6 cellular contexts compared by ENCODE assay signal in genomic region chr17:31345191-31345747, GRCh38. TPM values are rescaled to one million over a fixed set of nuclear protein-coding genes. Genes with fewer than 3 reads are reported as not detected.
"Had no signal": no experiment of that assay in that cellular context is flagged by ENCODE, and none has a peak within 500 bp of the region (broad histone marks: within the 10 kb centered on the region; RNA-seq: fewer than 3 reads in every experiment).

No MANE protein-coding gene starts in this region.

RNA-seq across cellular contexts. Expression of gene EVI2A, which starts 23.8 kb away (rescaled TPM):
- total RNA-seq: bronchial epithelial cell, endodermal cell, epithelial cell of proximal tubule had no signal
- polyA plus RNA-seq: foreskin keratinocyte had no signal

RNA-seq across cellular contexts. Expression of gene EVI2B, which starts 31.4 kb away (rescaled TPM):
- total RNA-seq: bronchial epithelial cell, endodermal cell, epithelial cell of proximal tubule had no signal

RNA-seq across cellular contexts. Expression of gene OMG, which starts 48.2 kb away (rescaled TPM):
- total RNA-seq: astrocyte, bronchial epithelial cell, endodermal cell, epithelial cell of proximal tubule, foreskin keratinocyte, gastrocnemius medialis had no signal
- polyA plus RNA-seq: foreskin keratinocyte had no signal
